Comparison of ENCODE assay signal across 8 cellular contexts in genomic region chr9:116154976-116155699, GRCh38. TPM values are rescaled to one million over a fixed set of nuclear protein-coding genes. Genes with fewer than 3 reads are reported as not detected.
DNase-seq lines count a peak whose midpoint lies in the region; ATAC-seq, FAIRE-seq and TF ChIP-seq lines count a peak whose summit lies in the region.

No MANE protein-coding gene starts in this region.

- peaks cover 12% of the 10 kb centered on the region for H3K4me1 Mint-ChIP-seq in CD8-positive, alpha-beta T cell (ENCODE audit: low read depth)

- H3K36me3 Mint-ChIP-seq in CD8-positive, alpha-beta T cell = no peaks in the 10 kb centered on the region

- DNase-seq in D341Med (ENCODE audit: low spot score) (peak; percentile 21), SJSA1 (ENCODE audit: low read depth in 1 of 2, low spot score in 2 of 2) (peak; percentile 47 to 75), fibroblast of the aortic adventitia (ENCODE audit: low read depth) (peak; percentile 83), pancreas (peak in 2 of 6 donors; percentile 20 to 56), iPS-NIHi11 (ENCODE audit: low spot score) (no peak), T-helper 2 cell (no peak)
- no peak for DNase-seq in CD8-positive, alpha-beta T cell
- no peak for DNase-seq in activated CD4-positive, alpha-beta T cell treated with anti-CD3 and anti-CD28 coated beads for 48 hours

- peaks cover 40% of the 10 kb centered on the region for H3K4me1 ChIP-seq in SJSA1 (replicated peaks)
- peaks cover 0 to 3% (median 0%) of the 10 kb centered on the region in 3 donors for H3K4me1 ChIP-seq in pancreas
- H3K4me1 ChIP-seq in CD8-positive, alpha-beta T cell (ENCODE audit: insufficient read depth, low read length) = no peaks in the 10 kb centered on the region

- H3K9me3 ChIP-seq in SJSA1 (replicated peaks) (no peaks in the 10 kb centered on the region), pancreas (no peaks in the 10 kb centered on the region)
- no peaks in the 10 kb centered on the region for H3K9me3 ChIP-seq in CD8-positive, alpha-beta T cell (ENCODE audit: low read length)

- POLR2A ChIA-PET in CD8-positive, alpha-beta T cell (lab: Charles Lee) = no interaction called here

- no peak overlapping the region for H3K4me3 Mint-ChIP-seq in CD8-positive, alpha-beta T cell

- TF ChIP-seq CTCF in fibroblast of the aortic adventitia (IDR thresholded peaks at IDR 0.05; ENCODE audit: insufficient read depth, low read length) (no peak), pancreas (IDR thresholded peaks at IDR 0.05) (no peak)
- TF ChIP-seq CTCF in CD8-positive, alpha-beta T cell (IDR thresholded peaks at IDR 0.05) = no peak

- no peak for FAIRE-seq in pancreas (lab: Jason Lieb, UNC)

- peaks cover 15% of the 10 kb centered on the region; the same call in 1 of the 2 replicates for H3K36me3 ChIP-seq in SJSA1
- no peaks in the 10 kb centered on the region for H3K36me3 ChIP-seq in pancreas
- no peaks in the 10 kb centered on the region for H3K36me3 ChIP-seq in CD8-positive, alpha-beta T cell (ENCODE audit: insufficient read depth, low read length)

- intact Hi-C loops in pancreas (cut with DNase I) = loop anchor here in 2 of 3 donors (5.0 to 10.0 kb wide), 2 partner anchors 417 to 420 kb away; no protein-coding TSS in a partner anchor
- intact Hi-C loops in CD8-positive, alpha-beta T cell (cut with DNase I, micrococcal nuclease) = no loop called here

- WGBS in pancreas, 2 donors = 9 to 16% methylated on average over 27 of the region's 27 CpGs

- H3K9me3 Mint-ChIP-seq in CD8-positive, alpha-beta T cell = no peaks in the 10 kb centered on the region

- H3K27ac Mint-ChIP-seq in CD8-positive, alpha-beta T cell = no peak overlapping the region

- H3K27me3 Mint-ChIP-seq in CD8-positive, alpha-beta T cell (ENCODE audit: low read depth) = peaks cover 75% of the 10 kb centered on the region

- H3K27me3 ChIP-seq in SJSA1 (replicated peaks) = no peaks in the 10 kb centered on the region
- H3K27me3 ChIP-seq in pancreas = peaks cover 0 to 4% (median 0%) of the 10 kb centered on the region in 4 donors
- peaks cover 17% of the 10 kb centered on the region for H3K27me3 ChIP-seq in CD8-positive, alpha-beta T cell (ENCODE audit: insufficient read depth, low read length)

- H3K27ac ChIP-seq in SJSA1 (peak overlapping the region; percentile 64), pancreas (no peak overlapping the region)
- no peak overlapping the region for H3K27ac ChIP-seq in CD8-positive, alpha-beta T cell (ENCODE audit: low read depth, low read length)

- CTCF ChIA-PET in CD8-positive, alpha-beta T cell (lab: Charles Lee) = no interaction called here

- H3K4me3 ChIP-seq in SJSA1 (peak overlapping the region; percentile 79), fibroblast of the aortic adventitia (ENCODE audit: low read depth, low read length) (peak overlapping the region; percentile 89), pancreas (peak overlapping the region in 3 of 4 donors; percentile 23 to 65 (median 57))
- no peak overlapping the region for H3K4me3 ChIP-seq in CD8-positive, alpha-beta T cell (ENCODE audit: low read depth, low read length)

- peak in 3 of 4 donors; percentile 12 to 27 (median 27) for ATAC-seq in pancreas
- no peak for ATAC-seq in CD8-positive, alpha-beta T cell

RNA-seq across cellular contexts. Expression of gene PAPPA, which starts 1.5 kb away (rescaled TPM):
- total RNA-seq in SJSA1 (2014; rRNA removed; shearing (Covaris generic)) = 1.9 and 5.3 TPM in 2 replicates
- total RNA-seq in fibroblast of the aortic adventitia (ENCODE audit: low replicate concordance) (12.3 and 80.5 TPM in 2 replicates), pancreas (1 to 10 TPM in 3 of 6 donors, under 1 TPM in 3; 0.20 to 3.4 (median 1.2) TPM)
- under 1 TPM; 0.11 to 0.16 TPM for polyA plus RNA-seq in pancreas
- total RNA-seq in CD8-positive, alpha-beta T cell = not detected

Comparison
In these comparisons a context has a peak if more than half of its experiments do, and no peak if none do; other contexts are left out.
1. DNase-seq: peak in D341Med (single experiment), SJSA1 (2 of 2) and fibroblast of the aortic adventitia (single experiment); none in CD8-positive, alpha-beta T cell (0 of 7), iPS-NIHi11 (single experiment), T-helper 2 cell (0 of 5) and activated CD4-positive, alpha-beta T cell treated with anti-CD3 and anti-CD28 coated beads for 48 hours (single experiment).
2. intact Hi-C loops: an anchor here in pancreas (5.0 to 10.0 kb wide); none called in CD8-positive, alpha-beta T cell.